Comparison of ENCODE assay signal across 9 cellular contexts in genomic region chr22:17562906-17563870, GRCh38. TPM values are rescaled to one million over a fixed set of nuclear protein-coding genes. Genes with fewer than 3 reads are reported as not detected.
DNase-seq lines count a peak whose midpoint lies in the region; ATAC-seq, FAIRE-seq and TF ChIP-seq lines count a peak whose summit lies in the region.
"Had no signal": no experiment of that assay in that cellular context is flagged by ENCODE, and none has a peak within 500 bp of the region (broad histone marks: within the 10 kb centered on the region; RNA-seq: fewer than 3 reads in every experiment).

SLC25A18 (plus strand) TSS chr22:17563498; CDS start chr22:17579945, 16,447 bp downstream.

- H3K9me3 ChIP-seq in adrenal gland (replicated peaks in 1 of 3) (no peaks in the 10 kb centered on the region), hepatocyte (ENCODE audit: low read depth) (no peaks in the 10 kb centered on the region)

- H3K4me1 ChIP-seq in adrenal gland (replicated peaks in 1 of 2): no peaks in the 10 kb centered on the region
- peaks cover 7% of the 10 kb centered on the region for H3K4me1 ChIP-seq in hepatocyte (ENCODE audit: insufficient read depth)

- ATAC-seq in GM19452 (IDR thresholded peaks at IDR 0.05; ENCODE audit: unreplicated experiment): no peak

- no peak within 1 kb of the TSS for H3K4me3 ChIP-seq in adrenal gland
- no peak within 1 kb of the TSS for H3K4me3 ChIP-seq in hepatocyte

- H3K27me3 ChIP-seq in adrenal gland (no peaks in the 10 kb centered on the region), hepatocyte (no peaks in the 10 kb centered on the region)

- no peaks in the 10 kb centered on the region for H3K9me2 ChIP-seq in hepatocyte (replicated peaks; ENCODE audit: insufficient read depth)

- H3K4me2 ChIP-seq in hepatocyte: peak within 1 kb of the TSS; percentile 15

- H3K79me2 ChIP-seq in hepatocyte: no peaks in the 10 kb centered on the region

- FAIRE-seq in GM12892 (lab: Jason Lieb, UNC): no peak

- H3K27ac ChIP-seq in adrenal gland: peak within 1 kb of the TSS in 4 of 5 donors; percentile 4 to 72 (median 34)
- H3K27ac ChIP-seq in hepatocyte: peak within 1 kb of the TSS; percentile 63

- in situ Hi-C loops in G401 (cut with HindIII; ENCODE audit: low sequenced_read_pairs): no loop called here
- in situ Hi-C loops in GM13977 (cut with MboI; ENCODE audit: low pct_unique_long_range_greater_than_20kb, low sequenced_read_pairs, unreplicated experiment): no loop called here

- no peaks in the 10 kb centered on the region for H3K36me3 ChIP-seq in adrenal gland (replicated peaks in 1 of 2)
- no peaks in the 10 kb centered on the region for H3K36me3 ChIP-seq in hepatocyte (replicated peaks; ENCODE audit: insufficient read depth, low read depth)

- DNase-seq in G401 (ENCODE audit: low spot score): peak; percentile 32
- peak in 6 of 7 donors; percentile 37 to 78 (median 51) for DNase-seq in adrenal gland
- DNase-seq in hepatocyte (ENCODE audit: low spot score): peak; percentile 63
- peak; percentile 84 for DNase-seq in putamen (ENCODE audit: low spot score)
- no peak for DNase-seq in GM12892 (ENCODE audit: insufficient read length)
- no peak for DNase-seq in kidney glomerular epithelial cell (lab: John Stamatoyannopoulos, UW)
- DNase-seq in GM13977 (ENCODE audit: low spot score): no peak
- DNase-seq: GDM1 had no signal

- H4K20me1 ChIP-seq in hepatocyte (ENCODE audit: insufficient read depth, poor library complexity, severe bottlenecking): no peaks in the 10 kb centered on the region

- WGBS in adrenal gland, 4 donors: 51 to 61% (median 59%) methylated on average over 15 to 17 of the region's 17 CpGs
- WGBS in hepatocyte (ENCODE audit: low lambda C conversion rate, missing lambda C conversion rate): 75% methylated on average over 17 of the region's 17 CpGs

- TF ChIP-seq POLR2A in adrenal gland (IDR thresholded peaks at IDR 0.05) (no peak), GM12892 (IDR thresholded peaks at IDR 0.05; ENCODE audit: low read depth, low read length) (no peak)

- no peak within 1 kb of the TSS for H2AFZ ChIP-seq in hepatocyte

- TF ChIP-seq CTCF in adrenal gland (IDR thresholded peaks at IDR 0.05) (peak in 2 of 6 experiments; percentile 14 to 16), hepatocyte (IDR thresholded peaks at IDR 0.05; ENCODE audit: poor library complexity) (no peak), GM13977 (IDR thresholded peaks at IDR 0.05; ENCODE audit: extremely low read depth, insufficient read depth, missing control alignments) (no peak)

- intact Hi-C loops in adrenal gland (cut with DNase I): no loop called here

RNA-seq across cellular contexts. Expression of gene SLC25A18, which starts in this region (rescaled TPM):
- 1.4 and 4.8 TPM in 2 replicates for total RNA-seq in G401 (2014; rRNA removed; shearing (Covaris generic))
- total RNA-seq in adrenal gland (1 to 10 TPM in 4 of 8 donors, under 1 TPM in 3, not detected in 1; 0.23 to 3.1 (median 1.4) TPM), hepatocyte (4.2 and 5.5 TPM in 2 replicates)
- polyA plus RNA-seq in adrenal gland (1 to 10 TPM in 2 of 3 donors, under 1 TPM in 1; 0.16 to 2.5 (median 2.3) TPM), hepatocyte (3.5 and 4.3 TPM in 2 replicates)
- 0.13 TPM for polyA plus RNA-seq in GM12892 (2012; ENCODE audit: missing spikeins)

Comparison
In these comparisons a context has a peak if more than half of its experiments do, and no peak if none do; other contexts are left out.
1. DNase-seq: peak in G401 (single experiment), adrenal gland (6 of 7), hepatocyte (single experiment) and putamen (single experiment); none in GM12892 (single experiment), kidney glomerular epithelial cell (single experiment) and GM13977 (single experiment).